Comparison of ENCODE assay signal across 2 cellular contexts in genomic region chr14:71314717-71315116, GRCh38.
A peak's percentile ranks its signal among the peaks of the same experiment; 100 is the strongest.
TF ChIP-seq lines count a peak whose summit lies in the region.

No MANE protein-coding gene starts in this region.

TF ChIP-seq in H1, 55 proteins besides CTCF, POLR2A, EP300 and RAD21:
- TF ChIP-seq ATF3 (IDR thresholded peaks at IDR 0.05; ENCODE audit: insufficient read depth, low read depth, low read length) (no peak), NANOG (IDR thresholded peaks at IDR 0.05; ENCODE audit: insufficient read depth, low read depth, low read length, poor library complexity, severe bottlenecking) (peak; percentile 14)

TF ChIP-seq in HepG2, 621 proteins besides CTCF, POLR2A, EP300 and RAD21:
- no peak for TF ChIP-seq CHD4 (IDR thresholded peaks at IDR 0.05; ENCODE audit: borderline replicate concordance, low read length)
- peak; percentile 51 for TF ChIP-seq STAG1 (CRISPR knock-in tag; IDR thresholded peaks at IDR 0.05)
